8 cellular contexts compared by ENCODE assay signal in the genomic region with DNA sequence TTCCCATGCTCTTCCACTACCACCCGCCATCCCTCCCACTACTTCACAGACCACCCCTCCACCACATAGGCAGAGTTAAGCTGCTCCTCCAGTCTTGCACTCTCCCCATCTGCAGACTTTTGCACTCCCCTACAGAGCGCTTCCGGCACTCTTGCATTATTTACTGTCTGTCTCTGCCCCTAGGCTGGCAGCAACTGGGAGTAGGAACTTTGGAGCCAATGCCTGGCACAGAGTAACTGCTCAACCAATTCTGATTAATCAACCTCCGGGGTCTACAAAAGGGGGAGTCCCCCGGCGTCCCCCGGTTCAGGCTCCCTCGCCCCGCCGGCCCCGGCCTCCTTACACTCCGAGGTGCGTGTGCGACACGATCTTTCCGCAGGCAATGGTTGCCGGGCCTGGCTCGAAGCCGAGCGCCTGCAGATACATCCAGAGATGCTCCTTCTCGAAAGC. TPM values are rescaled to one million over a fixed set of nuclear protein-coding genes. Genes with fewer than 3 reads are reported as not detected.
A peak's percentile ranks its signal among the peaks of the same experiment; 100 is the strongest.
DNase-seq lines count a peak whose midpoint lies in the region; ATAC-seq and TF ChIP-seq lines count a peak whose summit lies in the region.

No MANE protein-coding gene starts in this region.

- in situ Hi-C loops in KBM-7 (cut with MboI; ENCODE audit: low pct_unique_long_range_greater_than_20kb, low sequenced_read_pairs): no loop called here

- peak overlapping the region; percentile 80 for H3K9ac ChIP-seq in ES-I3 (ENCODE audit: low read depth, low read length)

- peak overlapping the region; percentile 86 for H3K27ac Mint-ChIP-seq in dendritic cell treated with granulocyte-macrophage colony-stimulating factor and Interleukin-4, amounts not matched to agents 40 ng/mL and 50 ng/mL, for 4 days

- peak; percentile 35 for ATAC-seq in GM21717 (IDR thresholded peaks at IDR 0.05; ENCODE audit: unreplicated experiment)
- ATAC-seq in lung (ENCODE audit: insufficient read depth, low FRiP score): peak; percentile 9

- no peak for TF ChIP-seq POLR2A in stomach (IDR thresholded peaks at IDR 0.05)

- no peaks in the 10 kb centered on the region for H3K9me3 Mint-ChIP-seq in dendritic cell treated with granulocyte-macrophage colony-stimulating factor and Interleukin-4, amounts not matched to agents 40 ng/mL and 50 ng/mL, for 4 days

- H3K4me1 ChIP-seq in ES-I3 (ENCODE audit: insufficient read depth, low read length) (peaks cover 6% of the 10 kb centered on the region; the same call in 1 of the 2 replicates), lung (ENCODE audit: control insufficient read depth in 2 of 2, insufficient read depth in 2 of 2, low read length in 2 of 2) (peaks cover 4% of the 10 kb centered on the region in 2 donors), stomach (peaks cover 12 to 33% (median 25%) of the 10 kb centered on the region in 4 donors)

- intact Hi-C loops in dendritic cell treated with granulocyte-macrophage colony-stimulating factor and Interleukin-4, amounts not matched to agents 40 ng/mL and 50 ng/mL, for 4 days (cut with micrococcal nuclease): loop anchor here (1.0 to 2.0 kb wide), 3 partner anchors 53 to 129 kb away; a partner anchor contains a TSS
- intact Hi-C loops in stomach (cut with DNase I; ENCODE audit: low total_unique reads): no loop called here

- H3K27me3 ChIP-seq in lung (ENCODE audit: control insufficient read depth, insufficient read depth) (no peaks in the 10 kb centered on the region), stomach (no peaks in the 10 kb centered on the region)

- 1% methylated on average over 21 of the region's 21 CpGs for WGBS in lung, 2 donors
- WGBS in stomach, 5 donors: 0 to 2% (median 1%) methylated on average over 7 to 21 of the region's 21 CpGs

- peak; percentile 74 for DNase-seq in KBM-7
- no peak for DNase-seq in lung (ENCODE audit: low spot score)
- no peak for DNase-seq in stomach
- DNase-seq in amniotic stem cell (lab: John Stamatoyannopoulos, UW): no peak

- H3K9me3 ChIP-seq in ES-I3 (ENCODE audit: control insufficient read depth, insufficient read depth, low read length) (no peaks in the 10 kb centered on the region), lung (ENCODE audit: control insufficient read depth in 2 of 2, insufficient read depth in 1 of 2, low read length in 1 of 2) (no peaks in the 10 kb centered on the region), stomach (no peaks in the 10 kb centered on the region)

- H3K4me3 ChIP-seq in lung (peak overlapping the region; percentile 73), stomach (peak overlapping the region; percentile 74 to 89 (median 85))

- TF ChIP-seq CTCF in VCaP (conservative IDR thresholded peaks at IDR 0.05) (no peak), lung (IDR thresholded peaks at IDR 0.05; ENCODE audit: control extremely low read depth, extremely low read depth) (no peak), stomach (IDR thresholded peaks at IDR 0.05) (no peak)

- H3K27ac ChIP-seq in VCaP (peak overlapping the region; percentile 91), lung (ENCODE audit: low read depth in 1 of 2, low read length in 1 of 2) (peak overlapping the region in 1 of 2 donors; percentile 37), stomach (peak overlapping the region; percentile 15 to 92 (median 89))

- no peaks in the 10 kb centered on the region for H3K27me3 Mint-ChIP-seq in dendritic cell treated with granulocyte-macrophage colony-stimulating factor and Interleukin-4, amounts not matched to agents 40 ng/mL and 50 ng/mL, for 4 days

- H3K4me3 Mint-ChIP-seq in dendritic cell treated with granulocyte-macrophage colony-stimulating factor and Interleukin-4, amounts not matched to agents 40 ng/mL and 50 ng/mL, for 4 days: peak overlapping the region; percentile 90

- H3K36me3 Mint-ChIP-seq in dendritic cell treated with granulocyte-macrophage colony-stimulating factor and Interleukin-4, amounts not matched to agents 40 ng/mL and 50 ng/mL, for 4 days (ENCODE audit: low read depth): peaks cover 31% of the 10 kb centered on the region

- no peak for TF ChIP-seq EP300 in stomach (IDR thresholded peaks at IDR 0.05)

- H3K4me1 Mint-ChIP-seq in dendritic cell treated with granulocyte-macrophage colony-stimulating factor and Interleukin-4, amounts not matched to agents 40 ng/mL and 50 ng/mL, for 4 days (ENCODE audit: low read depth): peaks cover 30% of the 10 kb centered on the region

- H3K36me3 ChIP-seq in ES-I3 (ENCODE audit: insufficient read depth, low read length): no peaks in the 10 kb centered on the region
- H3K36me3 ChIP-seq in lung (ENCODE audit: control insufficient read depth in 2 of 2, insufficient read depth in 2 of 2, low read length in 2 of 2): peaks cover 0 to 4% of the 10 kb centered on the region in 2 donors
- peaks cover 0 to 7% (median 2%) of the 10 kb centered on the region in 4 donors for H3K36me3 ChIP-seq in stomach

RNA-seq across cellular contexts. Expression of a gene that starts 0.5 kb away (rescaled TPM):
- 10 to 100 TPM in 1 of 2 donors, 1 to 10 TPM in 1; 7.6 to 13.1 TPM for total RNA-seq in lung
- 1 to 10 TPM; 3.6 to 3.9 TPM for polyA plus RNA-seq in lung
- total RNA-seq in stomach: 10 to 100 TPM in 3 of 5 donors, 1 to 10 TPM in 2; 1.7 to 32.1 (median 22.3) TPM
- polyA plus RNA-seq in stomach: 1 to 10 TPM; 2.3 to 3.3 (median 3.1) TPM

RNA-seq across cellular contexts. Expression of a gene that starts 25.1 kb away (rescaled TPM):
- total RNA-seq in lung: 100 to 1,000 TPM; 116 to 138 TPM
- polyA plus RNA-seq in lung: 100 to 1,000 TPM in 1 of 2 donors, 10 to 100 TPM in 1; 66.3 to 202 TPM
- total RNA-seq in stomach: 100 to 1,000 TPM in 2 of 5 donors, 10 to 100 TPM in 3; 20.5 to 208 (median 37.7) TPM
- polyA plus RNA-seq in stomach: 10 to 100 TPM; 22.8 to 81.0 (median 55.8) TPM

RNA-seq across cellular contexts. Expression of a gene that starts 53.0 kb away (rescaled TPM):
- total RNA-seq in lung (10 to 100 TPM; 47.8 to 83.9 TPM), stomach (10 to 100 TPM; 13.9 to 67.4 (median 33.5) TPM)
- polyA plus RNA-seq in lung (10 to 100 TPM; 48.3 to 90.7 TPM), stomach (10 to 100 TPM; 53.6 to 65.7 (median 55.2) TPM)
